2 cellular contexts compared by ENCODE assay signal in genomic region chr11:45252134-45252856, GRCh38.
TF ChIP-seq lines count a peak whose summit lies in the region.

No MANE protein-coding gene starts in this region.

TF ChIP-seq in K562, 482 proteins besides CTCF, POLR2A, EP300 and RAD21 (continued from another document and continues in another):
- TF ChIP-seq ZBTB49 (CRISPR knock-in tag; IDR thresholded peaks at IDR 0.05; ENCODE audit: borderline replicate concordance) (no peak), NFXL1 (CRISPR knock-in tag; IDR thresholded peaks at IDR 0.05) (no peak), HDAC2 (IDR thresholded peaks at IDR 0.05) (no peak), ZNF395 (CRISPR knock-in tag; IDR thresholded peaks at IDR 0.05) (no peak), GABPB1 (CRISPR knock-in tag; IDR thresholded peaks at IDR 0.05) (no peak), RB1 (IDR thresholded peaks at IDR 0.05; ENCODE audit: low read depth) (peak; percentile 49; the same call in 1 of the 2 replicates), HMG20B (CRISPR knock-in tag; IDR thresholded peaks at IDR 0.05) (no peak), E2F6 (IDR thresholded peaks at IDR 0.05; ENCODE audit: borderline replicate concordance in 1 of 2, extremely low read depth in 1 of 2, insufficient read depth in 1 of 2, insufficient read length in 1 of 2, low read depth in 1 of 2, low read length in 1 of 2, poor library complexity in 1 of 2, severe bottlenecking in 1 of 2) (peak in 1 of 2 experiments; percentile 49), GABPA (tag; conservative IDR thresholded peaks at IDR 0.05; ENCODE audit: low read depth) (no peak), STAT6 (CRISPR knock-in tag; IDR thresholded peaks at IDR 0.05) (no peak), DDX20 (tag; IDR thresholded peaks at IDR 0.05; ENCODE audit: low read depth) (no peak), MBD2 (IDR thresholded peaks at IDR 0.05; ENCODE audit: borderline replicate concordance, low read depth) (no peak), ILF3 (IDR thresholded peaks at IDR 0.05; ENCODE audit: borderline replicate concordance) (no peak), SMC3 (conservative IDR thresholded peaks at IDR 0.05; ENCODE audit: insufficient read depth, low read depth, low read length) (peak; percentile 66), TAF15 (IDR thresholded peaks at IDR 0.05; ENCODE audit: low read depth, low read length) (no peak), HSF4 (CRISPR knock-in tag; IDR thresholded peaks at IDR 0.05; ENCODE audit: borderline replicate concordance) (no peak), TAF1 (IDR thresholded peaks at IDR 0.05; ENCODE audit: control insufficient read depth, extremely low read depth, insufficient read depth, low read length, severe bottlenecking) (no peak), THAP7 (CRISPR knock-in tag; IDR thresholded peaks at IDR 0.05) (no peak), ZNF79 (CRISPR knock-in tag; IDR thresholded peaks at IDR 0.05; ENCODE audit: low read depth) (no peak), PHF8 (IDR thresholded peaks at IDR 0.05; ENCODE audit: borderline replicate concordance, low read length) (no peak), ELF2 (CRISPR knock-in tag; IDR thresholded peaks at IDR 0.05) (no peak), CREB5 (CRISPR knock-in tag; IDR thresholded peaks at IDR 0.05) (no peak)

TF ChIP-seq in liver, 16 proteins besides CTCF, POLR2A, EP300 and RAD21 (continued from another document):
- TF ChIP-seq ZBTB33 (IDR thresholded peaks at IDR 0.05) (no peak), RXRA (IDR thresholded peaks at IDR 0.05) (no peak), ATF3 (IDR thresholded peaks at IDR 0.05) (no peak), MAX (IDR thresholded peaks at IDR 0.05) (no peak), HNF4G (IDR thresholded peaks at IDR 0.05) (no peak), EGR1 (IDR thresholded peaks at IDR 0.05; ENCODE audit: low read depth in 2 of 2) (no peak), GABPA (IDR thresholded peaks at IDR 0.05 in 1 of 2, conservative IDR thresholded peaks at IDR 0.05 in 1 of 2) (no peak), SP1 (IDR thresholded peaks at IDR 0.05) (no peak), FOXA1 (IDR thresholded peaks at IDR 0.05) (no peak), YY1 (IDR thresholded peaks at IDR 0.05) (no peak), TAF1 (conservative IDR thresholded peaks at IDR 0.05) (no peak), NR2F2 (IDR thresholded peaks at IDR 0.05) (no peak), FOXA2 (IDR thresholded peaks at IDR 0.05) (no peak)
